Comparison of ENCODE assay signal across 19 cellular contexts in the genomic region with DNA sequence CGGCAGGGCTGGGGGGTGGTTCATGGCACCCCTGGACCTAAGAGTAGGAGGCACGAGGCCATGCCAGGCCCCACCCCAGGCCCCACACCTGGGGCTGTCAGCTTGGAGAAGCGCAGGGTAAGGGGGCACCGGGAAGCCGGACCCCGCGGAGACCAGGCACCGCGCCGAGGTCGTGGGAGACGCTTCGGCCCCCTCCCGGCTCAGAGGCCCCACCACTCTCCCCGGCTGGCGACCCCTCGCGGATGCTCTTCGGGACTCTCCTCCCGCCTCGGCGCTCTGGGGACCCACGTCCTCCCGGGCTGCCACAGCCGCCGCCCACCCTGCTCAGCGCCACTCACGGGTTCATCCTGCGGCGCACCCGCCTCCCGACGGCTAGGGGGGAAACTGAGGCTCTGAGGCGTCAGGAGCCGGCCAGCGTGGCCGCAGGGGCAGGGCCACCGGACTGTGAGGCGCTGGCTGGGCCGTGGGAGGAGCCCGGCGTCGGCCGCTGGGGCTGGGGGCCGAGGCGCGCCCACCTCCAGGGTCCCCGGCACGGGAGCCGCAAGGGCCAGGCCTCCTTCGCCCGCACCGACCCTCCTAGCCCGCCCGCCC. TPM values are rescaled to one million over a fixed set of nuclear protein-coding genes. Genes with fewer than 3 reads are reported as not detected.
DNase-seq lines count a peak whose midpoint lies in the region; ATAC-seq, FAIRE-seq and TF ChIP-seq lines count a peak whose summit lies in the region.
"Had no signal": no experiment of that assay in that cellular context is flagged by ENCODE, and none has a peak within 500 bp of the region (broad histone marks: within the 10 kb centered on the region; RNA-seq: fewer than 3 reads in every experiment).

No MANE protein-coding gene starts in this region.

- WGBS in pancreas, 2 donors, result 93 to 94% methylated on average over 50 to 55 of the region's 55 CpGs

- H3K36me3 ChIP-seq in left ventricle myocardium inferior (peaks cover 35% of the 10 kb centered on the region), pancreas (peaks cover 0 to 21% (median 0%) of the 10 kb centered on the region in 3 donors)

- H3K4me1 Mint-ChIP-seq in natural killer cell treated with Interleukin-12 subunit alpha and Interleukin-12 subunit beta and Interleukin-15 and Interleukin-18, amount 100 ng/mL, for 72 hours (ENCODE audit: low read depth in 2 of 2), result no peaks in the 10 kb centered on the region
- H3K4me1 Mint-ChIP-seq in natural killer cell, result peaks cover 0 to 5% of the 10 kb centered on the region in 2 donors

- H3K4me3 ChIP-seq in left ventricle myocardium inferior (no peak overlapping the region), pancreas (no peak overlapping the region)
- H3K4me3 ChIP-seq: A549, GM12878 had no signal

- H3K27me3 ChIP-seq in left ventricle myocardium inferior (ENCODE audit: low read depth) (no peaks in the 10 kb centered on the region), pancreas (no peaks in the 10 kb centered on the region)

- intact Hi-C loops in natural killer cell (cut with micrococcal nuclease) (no loop called here), left ventricle myocardium inferior (cut with micrococcal nuclease) (no loop called here), pancreas (cut with DNase I) (loop anchor here in 1 of 3 donors (10.0 kb wide), 1 partner anchor 129 kb away; no protein-coding TSS in a partner anchor)

- no peak for TF ChIP-seq CTCF in natural killer cell (IDR thresholded peaks at IDR 0.05)
- TF ChIP-seq CTCF in left ventricle myocardium inferior (IDR thresholded peaks at IDR 0.05; ENCODE audit: borderline replicate concordance), result no peak
- no peak for TF ChIP-seq CTCF in pancreas (IDR thresholded peaks at IDR 0.05)

- H3K4me1 ChIP-seq in left ventricle myocardium inferior, result peaks cover 7% of the 10 kb centered on the region
- H3K4me1 ChIP-seq in pancreas, result peaks cover 0 to 2% (median 0%) of the 10 kb centered on the region in 3 donors
- H3K4me1 ChIP-seq: A549 had no signal

- H3K36me3 Mint-ChIP-seq in natural killer cell treated with Interleukin-12 subunit alpha and Interleukin-12 subunit beta and Interleukin-15 and Interleukin-18, amount 100 ng/mL, for 72 hours, result no peaks in the 10 kb centered on the region
- no peaks in the 10 kb centered on the region for H3K36me3 Mint-ChIP-seq in natural killer cell
- H3K36me3 Mint-ChIP-seq: CD4-positive, CD25-positive, alpha-beta regulatory T cell had no signal

- H3K27ac ChIP-seq in left ventricle myocardium inferior (replicated peaks), result no peak overlapping the region
- H3K27ac ChIP-seq in pancreas, result no peak overlapping the region
- H3K27ac ChIP-seq: A549 had no signal

- in situ Hi-C loops in KBM-7 (cut with MboI; ENCODE audit: low pct_unique_long_range_greater_than_20kb, low sequenced_read_pairs), result no loop called here

- H3K9me3 ChIP-seq in left ventricle myocardium inferior (replicated peaks), result no peaks in the 10 kb centered on the region
- no peaks in the 10 kb centered on the region for H3K9me3 ChIP-seq in pancreas
- H3K9me3 ChIP-seq: A549 had no signal

- H3K27ac Mint-ChIP-seq in natural killer cell treated with Interleukin-12 subunit alpha and Interleukin-12 subunit beta and Interleukin-15 and Interleukin-18, amount 100 ng/mL, for 72 hours, result no peak overlapping the region
- H3K27ac Mint-ChIP-seq in natural killer cell, result no peak overlapping the region
- H3K27ac Mint-ChIP-seq: CD4-positive, CD25-positive, alpha-beta regulatory T cell had no signal

- no peak for ATAC-seq in natural killer cell treated with Interleukin-12 subunit alpha and Interleukin-12 subunit beta and Interleukin-15 and Interleukin-18, amount 100 ng/mL, for 72 hours
- ATAC-seq in natural killer cell (no peak), pancreas (no peak), HG03095 (IDR thresholded peaks at IDR 0.05; ENCODE audit: unreplicated experiment) (no peak), HG02759 (IDR thresholded peaks at IDR 0.05; ENCODE audit: unreplicated experiment) (no peak)
- ATAC-seq: GM12878 had no signal

- DNase-seq in natural killer cell treated with Interleukin-12 subunit alpha and Interleukin-12 subunit beta and Interleukin-15 and Interleukin-18, amount 100 ng/mL, for 72 hours (ENCODE audit: low spot score), result peak; percentile 51
- DNase-seq in natural killer cell (no peak), left ventricle myocardium inferior (peak; percentile 13), pancreas (peak in 5 of 6 donors; percentile 2 to 79 (median 55)), KBM-7 (no peak), NCI-H1694 treated with DMSO at 0.1 percent for 48 hours (lab: John Stamatoyannopoulos, UW) (no peak)
- DNase-seq: CD4-positive, CD25-positive, alpha-beta regulatory T cell; DMS79; HCEC 1CT; IMR-90; NCI-H1436; NCI-H226; NCI-H526; RPMI8226 had no signal

- no peaks in the 10 kb centered on the region for H3K9me3 Mint-ChIP-seq in natural killer cell treated with Interleukin-12 subunit alpha and Interleukin-12 subunit beta and Interleukin-15 and Interleukin-18, amount 100 ng/mL, for 72 hours
- H3K9me3 Mint-ChIP-seq in natural killer cell, result no peaks in the 10 kb centered on the region

- no peak overlapping the region for H3K4me3 Mint-ChIP-seq in natural killer cell treated with Interleukin-12 subunit alpha and Interleukin-12 subunit beta and Interleukin-15 and Interleukin-18, amount 100 ng/mL, for 72 hours
- no peak overlapping the region for H3K4me3 Mint-ChIP-seq in natural killer cell
- H3K4me3 Mint-ChIP-seq: CD4-positive, CD25-positive, alpha-beta regulatory T cell had no signal

- no peak for FAIRE-seq in pancreas (lab: Jason Lieb, UNC)
- FAIRE-seq: A549, GM12878 had no signal

- no peaks in the 10 kb centered on the region for H3K27me3 Mint-ChIP-seq in natural killer cell treated with Interleukin-12 subunit alpha and Interleukin-12 subunit beta and Interleukin-15 and Interleukin-18, amount 100 ng/mL, for 72 hours
- no peaks in the 10 kb centered on the region for H3K27me3 Mint-ChIP-seq in natural killer cell (ENCODE audit: low read depth in 2 of 2)
- H3K27me3 Mint-ChIP-seq: CD4-positive, CD25-positive, alpha-beta regulatory T cell had no signal

RNA-seq across cellular contexts. Expression of a gene that starts 25.9 kb away (rescaled TPM):
- total RNA-seq in natural killer cell treated with Interleukin-12 subunit alpha and Interleukin-12 subunit beta and Interleukin-15 and Interleukin-18, amount 100 ng/mL, for 72 hours, result 1 to 10 TPM; 1.3 to 5.0 TPM
- total RNA-seq in natural killer cell, result 1 to 10 TPM in 2 of 3 donors, under 1 TPM in 1; 0.86 to 2.0 (median 1.5) TPM
- total RNA-seq in left ventricle myocardium inferior, result 26.0 TPM
- 100 to 1,000 TPM in 1 of 6 donors, 10 to 100 TPM in 5; 54.1 to 175 (median 81.5) TPM for total RNA-seq in pancreas
- polyA plus RNA-seq in pancreas, result 10 to 100 TPM; 53.3 to 60.4 TPM
- total RNA-seq: OCI-LY7 had no signal
- polyA plus RNA-seq: CD4-positive, CD25-positive, alpha-beta regulatory T cell had no signal

Comparison
In these comparisons a context has a peak if more than half of its experiments do, and no peak if none do; other contexts are left out.
1. DNase-seq: peak in natural killer cell treated with Interleukin-12 subunit alpha and Interleukin-12 subunit beta and Interleukin-15 and Interleukin-18, amount 100 ng/mL, for 72 hours (single experiment), left ventricle myocardium inferior (single experiment) and pancreas (5 of 6); none in natural killer cell (single experiment), KBM-7 (single experiment) and NCI-H1694 treated with DMSO at 0.1 percent for 48 hours (single experiment).